In the genomic region with DNA sequence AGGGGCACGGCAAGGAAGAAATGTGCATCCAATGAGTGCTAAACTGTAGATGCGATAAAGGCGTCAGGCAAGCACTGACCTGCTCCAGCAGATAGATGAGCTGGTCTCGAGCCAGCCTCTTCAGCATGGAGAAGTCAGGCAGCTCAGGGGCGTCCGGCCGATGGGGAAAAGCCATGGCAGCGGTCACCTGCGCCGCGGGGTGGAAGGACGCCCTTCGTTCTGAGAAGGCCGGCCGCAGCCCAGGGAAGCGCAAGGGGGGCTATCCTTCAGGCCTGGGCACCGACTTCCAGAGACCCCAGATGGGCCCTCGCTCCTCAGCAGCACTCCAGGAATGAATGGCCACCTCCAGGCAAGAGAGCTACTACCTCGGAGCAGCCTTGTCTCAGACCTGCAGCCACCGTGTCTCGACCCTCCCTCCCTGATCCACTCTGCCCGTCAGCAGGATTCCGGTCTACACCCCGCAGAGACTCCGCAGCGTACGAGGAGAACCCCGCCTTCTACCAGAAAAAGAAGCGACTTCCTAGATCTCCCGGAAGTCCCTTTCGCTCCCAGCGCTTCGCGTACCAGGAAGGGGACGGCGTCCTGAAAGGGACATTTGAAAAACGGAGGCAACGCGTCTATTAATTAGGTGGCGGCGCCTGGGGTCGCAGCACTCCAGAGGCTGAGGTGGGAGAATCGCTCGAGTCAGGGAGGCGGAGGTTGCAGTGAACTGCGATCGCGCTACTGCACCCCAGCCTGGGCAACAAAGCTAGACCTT, we compare ENCODE assay signal across 1 cellular context.
TF ChIP-seq lines count a peak whose summit lies in the region.

Gene VPS33B (minus strand): TSS at position 520 of the 757 bp plus-strand sequence. CDS start 345 bp downstream, at position 175.

TF ChIP-seq in K562, 482 proteins besides CTCF, POLR2A, EP300 and RAD21 (continued from another document and continues in another):
- no peak for TF ChIP-seq E4F1 (CRISPR knock-in tag; IDR thresholded peaks at IDR 0.05; ENCODE audit: borderline replicate concordance)
- TF ChIP-seq BCL6 (CRISPR knock-in tag; IDR thresholded peaks at IDR 0.05): no peak
- peak; percentile 68 for TF ChIP-seq HCFC1 (IDR thresholded peaks at IDR 0.05; ENCODE audit: low read depth, low read length)
- TF ChIP-seq RBM25 (IDR thresholded peaks at IDR 0.05; ENCODE audit: low read depth, low read length, severe bottlenecking): no peak
- TF ChIP-seq DACH1 (IDR thresholded peaks at IDR 0.05; ENCODE audit: partially characterized antibody): peak; percentile 65
- no peak for TF ChIP-seq PATZ1 (CRISPR knock-in tag; IDR thresholded peaks at IDR 0.05; ENCODE audit: borderline replicate concordance)
- TF ChIP-seq POLR2AphosphoS5 (IDR thresholded peaks at IDR 0.05; ENCODE audit: control insufficient read depth, insufficient read depth, low read depth, low read length): peak; percentile 68; the same call in 1 of the 2 replicates
- no peak for TF ChIP-seq XRCC4 (IDR thresholded peaks at IDR 0.05; ENCODE audit: extremely low read depth, insufficient read depth, insufficient read length)
- peak; percentile 64 for TF ChIP-seq HNRNPLL (IDR thresholded peaks at IDR 0.05; ENCODE audit: low read depth, low read length, poor library complexity, severe bottlenecking)
- TF ChIP-seq ZNF143 (CRISPR knock-in tag; IDR thresholded peaks at IDR 0.05): 0 out of 2 replicates have a peak, but pooled peaks have one; percentile 31
- TF ChIP-seq, protein P1, sequence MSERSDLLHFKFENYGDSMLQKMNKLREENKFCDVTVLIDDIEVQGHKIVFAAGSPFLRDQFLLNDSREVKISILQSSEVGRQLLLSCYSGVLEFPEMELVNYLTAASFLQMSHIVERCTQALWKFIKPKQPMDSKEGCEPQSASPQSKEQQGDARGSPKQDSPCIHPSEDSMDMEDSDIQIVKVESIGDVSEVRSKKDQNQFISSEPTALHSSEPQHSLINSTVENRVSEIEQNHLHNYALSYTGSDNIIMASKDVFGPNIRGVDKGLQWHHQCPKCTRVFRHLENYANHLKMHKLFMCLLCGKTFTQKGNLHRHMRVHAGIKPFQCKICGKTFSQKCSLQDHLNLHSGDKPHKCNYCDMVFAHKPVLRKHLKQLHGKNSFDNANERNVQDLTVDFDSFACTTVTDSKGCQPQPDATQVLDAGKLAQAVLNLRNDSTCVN (CRISPR knock-in tag; IDR thresholded peaks at IDR 0.05): no peak
- no peak for TF ChIP-seq NELFE (IDR thresholded peaks at IDR 0.05; ENCODE audit: insufficient read depth, insufficient read length)
- no peak for TF ChIP-seq NFYB (IDR thresholded peaks at IDR 0.05; ENCODE audit: extremely low read depth, insufficient read length)
- no peak for TF ChIP-seq ZC3H8 (IDR thresholded peaks at IDR 0.05)
- TF ChIP-seq PHF20 (IDR thresholded peaks at IDR 0.05; ENCODE audit: partially characterized antibody): peak; percentile 90
- TF ChIP-seq EZH2 (IDR thresholded peaks at IDR 0.05; ENCODE audit: borderline replicate concordance, low read depth, low read length): no peak
- no peak for TF ChIP-seq SAFB2 (IDR thresholded peaks at IDR 0.05; ENCODE audit: borderline replicate concordance, low read depth, low read length, severe bottlenecking)
- TF ChIP-seq MLLT1 (IDR thresholded peaks at IDR 0.05): 0 out of 4 replicates have a peak, but pooled peaks of 1 of the 2 experiments have one; percentile 9
- no peak for TF ChIP-seq ZNF280A (IDR thresholded peaks at IDR 0.05; ENCODE audit: low read depth, partially characterized antibody)
- no peak for TF ChIP-seq PHTF2 (CRISPR knock-in tag; IDR thresholded peaks at IDR 0.05)
- no peak for TF ChIP-seq SREBF2 (CRISPR knock-in tag; IDR thresholded peaks at IDR 0.05)
- TF ChIP-seq KAT8 (IDR thresholded peaks at IDR 0.05; ENCODE audit: low read depth): no peak
- no peak for TF ChIP-seq ESRRB (CRISPR knock-in tag; IDR thresholded peaks at IDR 0.05; ENCODE audit: borderline replicate concordance)
- TF ChIP-seq HMGN3 (IDR thresholded peaks at IDR 0.05; ENCODE audit: borderline replicate concordance, extremely low read depth, insufficient read length, low read depth, low read length): no peak
- TF ChIP-seq, protein P2, sequence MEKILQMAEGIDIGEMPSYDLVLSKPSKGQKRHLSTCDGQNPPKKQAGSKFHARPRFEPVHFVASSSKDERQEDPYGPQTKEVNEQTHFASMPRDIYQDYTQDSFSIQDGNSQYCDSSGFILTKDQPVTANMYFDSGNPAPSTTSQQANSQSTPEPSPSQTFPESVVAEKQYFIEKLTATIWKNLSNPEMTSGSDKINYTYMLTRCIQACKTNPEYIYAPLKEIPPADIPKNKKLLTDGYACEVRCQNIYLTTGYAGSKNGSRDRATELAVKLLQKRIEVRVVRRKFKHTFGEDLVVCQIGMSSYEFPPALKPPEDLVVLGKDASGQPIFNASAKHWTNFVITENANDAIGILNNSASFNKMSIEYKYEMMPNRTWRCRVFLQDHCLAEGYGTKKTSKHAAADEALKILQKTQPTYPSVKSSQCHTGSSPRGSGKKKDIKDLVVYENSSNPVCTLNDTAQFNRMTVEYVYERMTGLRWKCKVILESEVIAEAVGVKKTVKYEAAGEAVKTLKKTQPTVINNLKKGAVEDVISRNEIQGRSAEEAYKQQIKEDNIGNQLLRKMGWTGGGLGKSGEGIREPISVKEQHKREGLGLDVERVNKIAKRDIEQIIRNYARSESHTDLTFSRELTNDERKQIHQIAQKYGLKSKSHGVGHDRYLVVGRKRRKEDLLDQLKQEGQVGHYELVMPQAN (IDR thresholded peaks at IDR 0.05; ENCODE audit: borderline replicate concordance): peak; percentile 76; the same call in 1 of the 2 replicates
- TF ChIP-seq, protein P3, sequence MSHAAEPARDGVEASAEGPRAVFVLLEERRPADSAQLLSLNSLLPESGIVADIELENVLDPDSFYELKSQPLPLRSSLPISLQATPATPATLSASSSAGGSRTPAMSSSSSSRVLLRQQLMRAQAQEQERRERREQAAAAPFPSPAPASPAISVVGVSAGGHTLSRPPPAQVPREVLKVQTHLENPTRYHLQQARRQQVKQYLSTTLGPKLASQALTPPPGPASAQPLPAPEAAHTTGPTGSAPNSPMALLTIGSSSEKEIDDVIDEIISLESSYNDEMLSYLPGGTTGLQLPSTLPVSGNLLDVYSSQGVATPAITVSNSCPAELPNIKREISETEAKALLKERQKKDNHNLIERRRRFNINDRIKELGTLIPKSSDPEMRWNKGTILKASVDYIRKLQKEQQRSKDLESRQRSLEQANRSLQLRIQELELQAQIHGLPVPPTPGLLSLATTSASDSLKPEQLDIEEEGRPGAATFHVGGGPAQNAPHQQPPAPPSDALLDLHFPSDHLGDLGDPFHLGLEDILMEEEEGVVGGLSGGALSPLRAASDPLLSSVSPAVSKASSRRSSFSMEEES (CRISPR knock-in tag; IDR thresholded peaks at IDR 0.05): no peak
- peak; percentile 47; the same call in 1 of the 2 replicates for TF ChIP-seq CREB1 (IDR thresholded peaks at IDR 0.05)
- peak; percentile 71 for TF ChIP-seq CREB1 (CRISPR knock-in tag; IDR thresholded peaks at IDR 0.05)
- TF ChIP-seq NFRKB (IDR thresholded peaks at IDR 0.05; ENCODE audit: low read depth): peak; percentile 85
- no peak for TF ChIP-seq ZFP30 (CRISPR knock-in tag; IDR thresholded peaks at IDR 0.05; ENCODE audit: borderline replicate concordance)
- peak; percentile 76; the same call in 1 of the 2 replicates for TF ChIP-seq ETV5 (CRISPR knock-in tag; IDR thresholded peaks at IDR 0.05; ENCODE audit: low read depth)
- no peak for TF ChIP-seq HBP1 (CRISPR knock-in tag; IDR thresholded peaks at IDR 0.05)
- no peak for TF ChIP-seq TCF7L2 (IDR thresholded peaks at IDR 0.05; ENCODE audit: low read depth, low read length)
- no peak for TF ChIP-seq PHB2 (IDR thresholded peaks at IDR 0.05; ENCODE audit: low read depth)
- TF ChIP-seq, protein P4, sequence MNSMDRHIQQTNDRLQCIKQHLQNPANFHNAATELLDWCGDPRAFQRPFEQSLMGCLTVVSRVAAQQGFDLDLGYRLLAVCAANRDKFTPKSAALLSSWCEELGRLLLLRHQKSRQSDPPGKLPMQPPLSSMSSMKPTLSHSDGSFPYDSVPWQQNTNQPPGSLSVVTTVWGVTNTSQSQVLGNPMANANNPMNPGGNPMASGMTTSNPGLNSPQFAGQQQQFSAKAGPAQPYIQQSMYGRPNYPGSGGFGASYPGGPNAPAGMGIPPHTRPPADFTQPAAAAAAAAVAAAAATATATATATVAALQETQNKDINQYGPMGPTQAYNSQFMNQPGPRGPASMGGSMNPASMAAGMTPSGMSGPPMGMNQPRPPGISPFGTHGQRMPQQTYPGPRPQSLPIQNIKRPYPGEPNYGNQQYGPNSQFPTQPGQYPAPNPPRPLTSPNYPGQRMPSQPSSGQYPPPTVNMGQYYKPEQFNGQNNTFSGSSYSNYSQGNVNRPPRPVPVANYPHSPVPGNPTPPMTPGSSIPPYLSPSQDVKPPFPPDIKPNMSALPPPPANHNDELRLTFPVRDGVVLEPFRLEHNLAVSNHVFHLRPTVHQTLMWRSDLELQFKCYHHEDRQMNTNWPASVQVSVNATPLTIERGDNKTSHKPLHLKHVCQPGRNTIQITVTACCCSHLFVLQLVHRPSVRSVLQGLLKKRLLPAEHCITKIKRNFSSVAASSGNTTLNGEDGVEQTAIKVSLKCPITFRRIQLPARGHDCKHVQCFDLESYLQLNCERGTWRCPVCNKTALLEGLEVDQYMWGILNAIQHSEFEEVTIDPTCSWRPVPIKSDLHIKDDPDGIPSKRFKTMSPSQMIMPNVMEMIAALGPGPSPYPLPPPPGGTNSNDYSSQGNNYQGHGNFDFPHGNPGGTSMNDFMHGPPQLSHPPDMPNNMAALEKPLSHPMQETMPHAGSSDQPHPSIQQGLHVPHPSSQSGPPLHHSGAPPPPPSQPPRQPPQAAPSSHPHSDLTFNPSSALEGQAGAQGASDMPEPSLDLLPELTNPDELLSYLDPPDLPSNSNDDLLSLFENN (IDR thresholded peaks at IDR 0.05; ENCODE audit: low read depth in 2 of 2, low read length in 2 of 2): peak in 1 of 2 experiments; percentile 54; a peak in 1 of 4 replicates
